ENCODE assay signal across 8 cellular contexts in genomic region chr19:55408320-55408836, GRCh38. TPM values are rescaled to one million over a fixed set of nuclear protein-coding genes. Genes with fewer than 3 reads are reported as not detected.
A peak's percentile ranks its signal among the peaks of the same experiment; 100 is the strongest.
DNase-seq lines count a peak whose midpoint lies in the region; ATAC-seq and TF ChIP-seq lines count a peak whose summit lies in the region.

No MANE protein-coding gene starts in this region.

- no CpG with 5 or more reads among the region's 21 CpGs for WGBS in neuronal stem cell (ENCODE audit: extremely low coverage in 2 of 2, insufficient read length in 2 of 2, insufficient replicate concordance in 1 of 2), 2 donors

- H3K79me2 ChIP-seq in OCI-LY3 (ENCODE audit: low read length) = peaks cover 36% of the 10 kb centered on the region

- H2BK120ac ChIP-seq in neuronal stem cell (ENCODE audit: low read depth, low read length) = no peak overlapping the region

- no peak for DNase-seq in CD8-positive, alpha-beta memory T cell
- DNase-seq in effector memory CD4-positive, alpha-beta T cell = no peak
- DNase-seq in neuronal stem cell (ENCODE audit: low spot score) (no peak), NCI-H1436 (lab: John Stamatoyannopoulos, UW) (no peak), hepatic stellate cell (ENCODE audit: low spot score) (no peak)
- DNase-seq in stimulated activated CD8-positive, alpha-beta memory T cell treated with anti-CD3 and anti-CD28 coated beads, Interleukin-4, amount 100 ng/mL, for 48 hours = no peak

- H2BK12ac ChIP-seq in neuronal stem cell (ENCODE audit: low read length) = no peak overlapping the region

- peak overlapping the region; percentile 49; the same call in 1 of the 2 replicates for H2AFZ ChIP-seq in OCI-LY3 (ENCODE audit: low read depth, low read length)
- H2AFZ ChIP-seq in neuronal stem cell (ENCODE audit: low read length) = peak overlapping the region; percentile 94

- peak overlapping the region; percentile 99 for H4K8ac ChIP-seq in neuronal stem cell (ENCODE audit: low read depth, low read length)

- peak overlapping the region; percentile 98 to 100 (median 99) for H3K27ac Mint-ChIP-seq in CD8-positive, alpha-beta memory T cell

- no peaks in the 10 kb centered on the region for H3K27me3 ChIP-seq in CD8-positive, alpha-beta memory T cell (ENCODE audit: insufficient read depth, low read length, poor library complexity, severe bottlenecking)
- H3K27me3 ChIP-seq in OCI-LY3 (ENCODE audit: low read depth, low read length) (no peaks in the 10 kb centered on the region), neuronal stem cell (ENCODE audit: control insufficient read depth in 3 of 3, insufficient read depth in 3 of 3, low read depth in 1 of 3, low read length in 3 of 3) (no peaks in the 10 kb centered on the region)
- no peaks in the 10 kb centered on the region for H3K27me3 ChIP-seq in effector memory CD4-positive, alpha-beta T cell (replicated peaks; ENCODE audit: control insufficient read depth, insufficient read depth, low read length, poor library complexity, severe bottlenecking)

- peak overlapping the region; percentile 39 for H4K91ac ChIP-seq in neuronal stem cell (ENCODE audit: low read depth, low read length, poor library complexity)

- H4K20me1 ChIP-seq in OCI-LY3 (ENCODE audit: insufficient read depth, low read length) = peaks cover 27% of the 10 kb centered on the region

- no peaks in the 10 kb centered on the region for H3K9me3 ChIP-seq in CD8-positive, alpha-beta memory T cell (ENCODE audit: low read length)
- peaks cover 3% of the 10 kb centered on the region for H3K9me3 ChIP-seq in OCI-LY3 (ENCODE audit: insufficient read depth, low read length)
- H3K9me3 ChIP-seq in effector memory CD4-positive, alpha-beta T cell (ENCODE audit: control insufficient read depth, low read length) = no peaks in the 10 kb centered on the region
- peaks cover 5 to 19% of the 10 kb centered on the region in 2 donors for H3K9me3 ChIP-seq in neuronal stem cell (replicated peaks in 1 of 2; ENCODE audit: control insufficient read depth in 2 of 2, insufficient read depth in 1 of 2, low read depth in 1 of 2, low read length in 2 of 2)

- H3K27ac ChIP-seq in CD8-positive, alpha-beta memory T cell (ENCODE audit: low read depth, low read length) = peak overlapping the region; percentile 99
- H3K27ac ChIP-seq in OCI-LY3 (ENCODE audit: low read length) (peak overlapping the region; percentile 87), neuronal stem cell (replicated peaks; ENCODE audit: low read length) (peak overlapping the region; percentile 97)
- H3K27ac ChIP-seq in effector memory CD4-positive, alpha-beta T cell (ENCODE audit: insufficient read depth, low read length, poor library complexity, severe bottlenecking) = peak overlapping the region; percentile 97

- no peak for ATAC-seq in HG02870 (IDR thresholded peaks at IDR 0.05; ENCODE audit: unreplicated experiment)

- H3K36me3 Mint-ChIP-seq in CD8-positive, alpha-beta memory T cell = peaks cover 7 to 34% (median 22%) of the 10 kb centered on the region in 3 donors

- H3K4me2 ChIP-seq in OCI-LY3 (ENCODE audit: low read length) (peak overlapping the region; percentile 85), neuronal stem cell (ENCODE audit: insufficient read depth, low read length, poor library complexity, severe bottlenecking) (peak overlapping the region; percentile 86)

- H3K4me3 Mint-ChIP-seq in CD8-positive, alpha-beta memory T cell = peak overlapping the region; percentile 89 to 96 (median 94)

- H3K27me3 Mint-ChIP-seq in CD8-positive, alpha-beta memory T cell = peaks cover 0 to 2% of the 10 kb centered on the region in 2 donors

- no peak overlapping the region for H2BK5ac ChIP-seq in neuronal stem cell (ENCODE audit: low read length)

- POLR2A ChIA-PET in CD8-positive, alpha-beta memory T cell (lab: Charles Lee) = interaction anchor here (0.6 to 2.8 kb wide), 18 partner anchors 8 to 345 kb away, joined by 3 to 20 read pairs (median 7); partner anchors contain the start of genes FIZ1, HSPBP1, ISOC2 and KMT5C

- peak overlapping the region; percentile 13 for H2BK15ac ChIP-seq in neuronal stem cell (ENCODE audit: low read length)

- peak overlapping the region; percentile 79 for H3K4me3 ChIP-seq in CD8-positive, alpha-beta memory T cell (ENCODE audit: low read length)
- H3K4me3 ChIP-seq in OCI-LY3 (ENCODE audit: low read length) (peak overlapping the region; percentile 86), neuronal stem cell (ENCODE audit: low read length in 2 of 2) (peak overlapping the region; percentile 33 to 38)
- peak overlapping the region; percentile 28 for H3K4me3 ChIP-seq in effector memory CD4-positive, alpha-beta T cell (ENCODE audit: insufficient read depth, low read depth, low read length, poor library complexity, severe bottlenecking)

- H3K4ac ChIP-seq in neuronal stem cell (ENCODE audit: low read length) = peak overlapping the region; percentile 28

- peak overlapping the region; percentile 68 for H3K18ac ChIP-seq in neuronal stem cell (ENCODE audit: low read length)

- H3K14ac ChIP-seq in neuronal stem cell (ENCODE audit: low read length) = no peak overlapping the region

- H3K4me1 ChIP-seq in CD8-positive, alpha-beta memory T cell (ENCODE audit: insufficient read depth, low read length) = peaks cover 22% of the 10 kb centered on the region
- H3K4me1 ChIP-seq in OCI-LY3 (ENCODE audit: low read length) = peaks cover 19% of the 10 kb centered on the region
- peaks cover 14% of the 10 kb centered on the region for H3K4me1 ChIP-seq in effector memory CD4-positive, alpha-beta T cell (ENCODE audit: control insufficient read depth, insufficient read depth, low read length, poor library complexity, severe bottlenecking)
- peaks cover 19 to 20% of the 10 kb centered on the region in 2 donors for H3K4me1 ChIP-seq in neuronal stem cell (ENCODE audit: control insufficient read depth in 2 of 2, insufficient read depth in 1 of 2, low read depth in 1 of 2, low read length in 2 of 2)

- no peak for TF ChIP-seq CTCF in OCI-LY3 (IDR thresholded peaks at IDR 0.05; ENCODE audit: low read depth, low read length)

- peaks cover 9% of the 10 kb centered on the region for H3K79me1 ChIP-seq in neuronal stem cell (ENCODE audit: low read depth, low read length)

- H3K36me3 ChIP-seq in CD8-positive, alpha-beta memory T cell (ENCODE audit: insufficient read depth, low read length) = peaks cover 11% of the 10 kb centered on the region
- H3K36me3 ChIP-seq in OCI-LY3 (replicated peaks; ENCODE audit: low read depth, low read length) = peaks cover 36% of the 10 kb centered on the region
- H3K36me3 ChIP-seq in effector memory CD4-positive, alpha-beta T cell (ENCODE audit: control insufficient read depth, insufficient read depth, low read length) = peaks cover 10% of the 10 kb centered on the region
- H3K36me3 ChIP-seq in neuronal stem cell (replicated peaks in 1 of 2; ENCODE audit: control insufficient read depth in 2 of 2, insufficient read depth in 2 of 2, low read length in 2 of 2) = peaks cover 24 to 32% of the 10 kb centered on the region in 2 donors

- CTCF ChIA-PET in CD8-positive, alpha-beta memory T cell (lab: Charles Lee) = interaction anchor here (1.3 to 1.6 kb wide), 2 partner anchors 10 to 45 kb away, joined by 5 read pairs; no protein-coding TSS in a partner anchor

- H3K9ac ChIP-seq in OCI-LY3 (ENCODE audit: low read length) (peak overlapping the region; percentile 77), neuronal stem cell (ENCODE audit: low read depth, low read length, poor library complexity) (no peak overlapping the region)

- H3K23ac ChIP-seq in neuronal stem cell (ENCODE audit: low read depth, low read length, poor library complexity) = no peak overlapping the region

- H3K9me3 Mint-ChIP-seq in CD8-positive, alpha-beta memory T cell = peaks cover 0 to 4% (median 0%) of the 10 kb centered on the region in 5 donors

- peaks cover 27 to 38% (median 34%) of the 10 kb centered on the region in 3 donors for H3K4me1 Mint-ChIP-seq in CD8-positive, alpha-beta memory T cell

- H2AK5ac ChIP-seq in neuronal stem cell (ENCODE audit: low read depth, low read length) = peak overlapping the region; percentile 95

RNA-seq across cellular contexts. Expression of gene UBE2S, which starts 0.8 kb away (rescaled TPM):
- 100 to 1,000 TPM; 263 to 291 TPM for total RNA-seq in CD8-positive, alpha-beta memory T cell
- polyA plus RNA-seq in CD8-positive, alpha-beta memory T cell = 42.5 TPM
- 344 TPM for polyA plus RNA-seq in neuronal stem cell (2013, experiment 1 of 2)
- 342 TPM for polyA plus RNA-seq in neuronal stem cell (2013, experiment 2 of 2)

RNA-seq across cellular contexts. Expression of gene RPL28, which starts 22.6 kb away (rescaled TPM):
- total RNA-seq in CD8-positive, alpha-beta memory T cell = 1,000 to 10,000 TPM; 2,376 to 2,381 TPM
- polyA plus RNA-seq in CD8-positive, alpha-beta memory T cell = 615 TPM
- polyA plus RNA-seq in neuronal stem cell (2013, experiment 1 of 2) = 2,729 TPM
- 2,534 TPM for polyA plus RNA-seq in neuronal stem cell (2013, experiment 2 of 2)

RNA-seq across cellular contexts. Expression of gene TMEM238, which starts 24.3 kb away (rescaled TPM):
- 10 to 100 TPM; 13.3 to 14.1 TPM for total RNA-seq in CD8-positive, alpha-beta memory T cell
- 1.9 TPM for polyA plus RNA-seq in CD8-positive, alpha-beta memory T cell
- 0.14 TPM for polyA plus RNA-seq in neuronal stem cell (2013, experiment 1 of 2)
- polyA plus RNA-seq in neuronal stem cell (2013, experiment 2 of 2) = 0.14 TPM

RNA-seq across cellular contexts. Expression of gene TMEM190, which starts 31.8 kb away (rescaled TPM):
- total RNA-seq in CD8-positive, alpha-beta memory T cell = not detected
- not detected for polyA plus RNA-seq in CD8-positive, alpha-beta memory T cell
- polyA plus RNA-seq in neuronal stem cell (2013, experiment 1 of 2) = 0.85 TPM
- 0.46 TPM for polyA plus RNA-seq in neuronal stem cell (2013, experiment 2 of 2)

RNA-seq across cellular contexts. Expression of gene SHISA7, which starts 34.7 kb away (rescaled TPM):
- not detected for total RNA-seq in CD8-positive, alpha-beta memory T cell
- not detected for polyA plus RNA-seq in CD8-positive, alpha-beta memory T cell
- 0.33 TPM for polyA plus RNA-seq in neuronal stem cell (2013, experiment 1 of 2)
- polyA plus RNA-seq in neuronal stem cell (2013, experiment 2 of 2) = 0.30 TPM

Comparison
In these comparisons a context has a peak if more than half of its experiments do, and no peak if none do; other contexts are left out.
1. H3K4me3 ChIP-seq: peak in every context shown above with its lines; median percentile 86 in OCI-LY3; 79 in CD8-positive, alpha-beta memory T cell; 36 in neuronal stem cell; 28 in effector memory CD4-positive, alpha-beta T cell.